Comparison of ENCODE assay signal across 18 cellular contexts in genomic region chr6:83216806-83217205, GRCh38. TPM values are rescaled to one million over a fixed set of nuclear protein-coding genes. Genes with fewer than 3 reads are reported as not detected.
A peak's percentile ranks its signal among the peaks of the same experiment; 100 is the strongest.
DNase-seq lines count a peak whose midpoint lies in the region; ATAC-seq and TF ChIP-seq lines count a peak whose summit lies in the region.
"Had no signal": no experiment of that assay in that cellular context is flagged by ENCODE, and none has a peak within 500 bp of the region (broad histone marks: within the 10 kb centered on the region; RNA-seq: fewer than 3 reads in every experiment).

No MANE protein-coding gene starts in this region.

- H3K9me3 ChIP-seq in A673 (ENCODE audit: low read depth, low read length, poor library complexity, severe bottlenecking), result no peaks in the 10 kb centered on the region

- H3K9me3 Mint-ChIP-seq in naive thymus-derived CD8-positive, alpha-beta T cell, result no peaks in the 10 kb centered on the region

- no peak for ATAC-seq in naive thymus-derived CD8-positive, alpha-beta T cell

- intact Hi-C loops in A673 (cut with micrococcal nuclease; ENCODE audit: unreplicated experiment), result loop anchor here (10.0 kb wide), 1 partner anchor 962 kb away; no protein-coding TSS in a partner anchor

- TF ChIP-seq CTCF in A673 (conservative IDR thresholded peaks at IDR 0.05; ENCODE audit: low read depth, low read length) (no peak), fibroblast of the aortic adventitia (IDR thresholded peaks at IDR 0.05; ENCODE audit: insufficient read depth, low read length) (no peak)

- BruUV-seq in A673 (replicated peaks; lab: Mats Ljungman, UMichigan), result no TSS peak

- no peak overlapping the region for H3K4me3 Mint-ChIP-seq in naive thymus-derived CD8-positive, alpha-beta T cell

- H3K4me1 Mint-ChIP-seq in naive thymus-derived CD8-positive, alpha-beta T cell, result no peaks in the 10 kb centered on the region

- peaks cover 4% of the 10 kb centered on the region for H3K36me3 ChIP-seq in A673 (ENCODE audit: insufficient read depth, low read length, poor library complexity, severe bottlenecking)

- POLR2A ChIA-PET in A673 (lab: Charles Lee; ENCODE audit: low non-redundant PET), result no interaction called here
- POLR2A ChIA-PET in naive thymus-derived CD8-positive, alpha-beta T cell (lab: Charles Lee), result no interaction called here

- no peaks in the 10 kb centered on the region for H3K36me3 Mint-ChIP-seq in naive thymus-derived CD8-positive, alpha-beta T cell

- no peaks in the 10 kb centered on the region for H3K27me3 ChIP-seq in A673 (replicated peaks; ENCODE audit: insufficient read depth, low read depth, low read length, poor library complexity)

- no peak overlapping the region for H3K27ac Mint-ChIP-seq in naive thymus-derived CD8-positive, alpha-beta T cell

- DNase-seq in A673 (ENCODE audit: low spot score) (no peak), NCI-H226 (peak; percentile 46), amniotic epithelial cell (ENCODE audit: low read depth) (peak; percentile 39), fibroblast of the aortic adventitia (ENCODE audit: low read depth) (peak; percentile 25), GDM1 (lab: John Stamatoyannopoulos, UW) (no peak), T-helper 1 cell (no peak), AG08396 (ENCODE audit: low spot score) (no peak)
- no peak for DNase-seq in naive thymus-derived CD8-positive, alpha-beta T cell
- DNase-seq: 8988T, C1 segment of cervical spinal cord, H7, NCI-H1105 treated with DMSO at 0.1 percent for 48 hours, NCI-H1694 treated with DMSO at 0.1 percent for 48 hours, NCI-H2107, NCI-H2227 treated with DMSO at 0.1 percent for 48 hours, NCI-H524 treated with DMSO at 0.1 percent for 48 hours, SHP77 treated with DMSO at 0.1 percent for 48 hours had no signal

- peak overlapping the region; percentile 27 for H3K27ac ChIP-seq in A673 (ENCODE audit: low read depth, low read length, poor library complexity, severe bottlenecking)
- H3K27ac ChIP-seq: HL-60 had no signal

- peaks cover 50% of the 10 kb centered on the region for H3K4me1 ChIP-seq in A673 (ENCODE audit: insufficient read depth, low read length, poor library complexity, severe bottlenecking)

- no peak overlapping the region for H3K4me3 ChIP-seq in A673 (ENCODE audit: low read depth, low read length, poor library complexity, severe bottlenecking)
- H3K4me3 ChIP-seq in fibroblast of the aortic adventitia (ENCODE audit: low read depth, low read length), result no peak overlapping the region

- H3K27me3 Mint-ChIP-seq in naive thymus-derived CD8-positive, alpha-beta T cell, result peaks cover 0 to 11% (median 8%) of the 10 kb centered on the region in 5 donors

- CTCF ChIA-PET in A673 (lab: Charles Lee), result interaction anchor here (3.1 kb wide), 1 partner anchor 150 kb away, joined by 42 read pairs; the partner anchor contains the start of genes DOP1A and UBE3D

RNA-seq across cellular contexts. Expression of gene RWDD2A, which starts 23.6 kb away (rescaled TPM):
- 2.4 and 3.6 TPM in 2 replicates for total RNA-seq in A673 (2021)
- total RNA-seq in fibroblast of the aortic adventitia (ENCODE audit: low replicate concordance), result 4.2 and 5.0 TPM in 2 replicates
- total RNA-seq in naive thymus-derived CD8-positive, alpha-beta T cell, result 1 to 10 TPM; 5.1 to 6.1 TPM
- polyA plus RNA-seq in naive thymus-derived CD8-positive, alpha-beta T cell, result 1 to 10 TPM; 2.0 to 3.5 (median 2.5) TPM

RNA-seq across cellular contexts. Expression of gene PGM3, which starts 23.7 kb away (rescaled TPM):
- 55.4 and 71.7 TPM in 2 replicates for total RNA-seq in A673 (2021)
- total RNA-seq in fibroblast of the aortic adventitia (ENCODE audit: low replicate concordance), result 30.9 and 87.8 TPM in 2 replicates
- 10 to 100 TPM; 30.7 to 31.7 TPM for total RNA-seq in naive thymus-derived CD8-positive, alpha-beta T cell
- polyA plus RNA-seq in naive thymus-derived CD8-positive, alpha-beta T cell, result 1 to 10 TPM; 5.4 to 8.4 (median 6.7) TPM

Comparison
In these comparisons a context has a peak if more than half of its experiments do, and no peak if none do; other contexts are left out.
1. DNase-seq: peak in NCI-H226 (single experiment), amniotic epithelial cell (single experiment) and fibroblast of the aortic adventitia (single experiment); none in A673 (single experiment), naive thymus-derived CD8-positive, alpha-beta T cell (0 of 10), GDM1 (single experiment), T-helper 1 cell (0 of 5) and AG08396 (single experiment).